Comparison of ENCODE assay signal across 11 cellular contexts in the genomic region with DNA sequence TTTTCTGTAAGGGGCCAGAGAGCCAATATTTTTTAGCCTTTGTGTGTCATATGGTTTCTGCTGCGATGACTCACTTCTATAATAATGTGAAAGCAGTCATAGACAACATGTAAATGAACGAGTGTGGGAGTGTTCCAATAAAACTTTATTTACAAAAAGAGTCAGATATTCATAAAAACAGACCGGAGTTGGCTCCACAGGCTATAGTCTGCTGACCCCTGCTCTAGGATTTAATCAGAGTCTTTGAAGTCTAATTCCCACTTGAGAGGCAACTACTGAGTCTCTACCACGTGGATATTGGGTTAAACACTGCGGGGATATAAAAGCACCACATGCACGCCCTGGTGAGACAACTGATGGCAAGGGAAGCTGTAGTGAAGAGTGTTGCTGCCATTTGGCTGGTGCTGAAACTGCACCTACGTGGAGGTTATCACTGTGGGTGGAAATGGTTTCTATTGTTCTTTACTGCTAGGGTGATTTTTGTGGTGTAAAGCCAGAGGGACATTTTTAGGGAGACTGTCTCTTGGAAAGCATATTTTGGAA. TPM values are rescaled to one million over a fixed set of nuclear protein-coding genes. Genes with fewer than 3 reads are reported as not detected.
DNase-seq lines count a peak whose midpoint lies in the region; ATAC-seq and TF ChIP-seq lines count a peak whose summit lies in the region.
"Had no signal": no experiment of that assay in that cellular context is flagged by ENCODE, and none has a peak within 500 bp of the region (broad histone marks: within the 10 kb centered on the region; RNA-seq: fewer than 3 reads in every experiment).

No MANE protein-coding gene starts in this region.

- H3K9me3 Mint-ChIP-seq in activated T-cell treated with anti-CD3 and anti-CD28 coated beads, Interleukin-2, amount 50 U/mL, for 72 hours = no peaks in the 10 kb centered on the region
- no peaks in the 10 kb centered on the region for H3K9me3 Mint-ChIP-seq in naive B cell

- no peak overlapping the region for H3K4me3 ChIP-seq in psoas muscle

- H3K9me3 ChIP-seq in psoas muscle = no peaks in the 10 kb centered on the region

- H3K36me3 Mint-ChIP-seq in activated T-cell treated with anti-CD3 and anti-CD28 coated beads, Interleukin-2, amount 50 U/mL, for 72 hours (ENCODE audit: insufficient read depth in 2 of 2) = no peaks in the 10 kb centered on the region
- H3K36me3 Mint-ChIP-seq in naive B cell = no peaks in the 10 kb centered on the region

- ATAC-seq in GM18502 (IDR thresholded peaks at IDR 0.05; ENCODE audit: poor library complexity, unreplicated experiment) = peak; percentile 43
- peak; percentile 40 for ATAC-seq in HG03439 (IDR thresholded peaks at IDR 0.05; ENCODE audit: unreplicated experiment)
- ATAC-seq in activated T-cell treated with anti-CD3 and anti-CD28 coated beads, Interleukin-2, amount 50 U/mL, for 72 hours (replicated peaks in 1 of 2) = peak; percentile 34 to 52
- no peak for ATAC-seq in naive B cell (ENCODE audit: low read depth in 2 of 2)
- no peak for ATAC-seq in psoas muscle

- peak overlapping the region; percentile 95 for H3K27ac Mint-ChIP-seq in activated T-cell treated with anti-CD3 and anti-CD28 coated beads, Interleukin-2, amount 50 U/mL, for 72 hours
- peak overlapping the region in 4 of 6 donors; percentile 60 to 90 (median 64) for H3K27ac Mint-ChIP-seq in naive B cell

- 68 to 73% (median 73%) methylated on average over 7 of the region's 7 CpGs for WGBS in psoas muscle, 3 donors

- no peak overlapping the region for H3K27ac ChIP-seq in psoas muscle

- H3K27me3 Mint-ChIP-seq in activated T-cell treated with anti-CD3 and anti-CD28 coated beads, Interleukin-2, amount 50 U/mL, for 72 hours (ENCODE audit: low read depth) = peaks cover 12% of the 10 kb centered on the region
- H3K27me3 Mint-ChIP-seq in naive B cell = peaks cover 0 to 4% (median 4%) of the 10 kb centered on the region in 3 donors

- peaks cover 86% of the 10 kb centered on the region for H3K4me1 Mint-ChIP-seq in activated T-cell treated with anti-CD3 and anti-CD28 coated beads, Interleukin-2, amount 50 U/mL, for 72 hours (ENCODE audit: low read depth)
- peaks cover 21 to 54% (median 39%) of the 10 kb centered on the region in 3 donors for H3K4me1 Mint-ChIP-seq in naive B cell

- TF ChIP-seq CTCF in psoas muscle (IDR thresholded peaks at IDR 0.05) = no peak

- peak overlapping the region; percentile 33 to 87 for H3K4me3 Mint-ChIP-seq in activated T-cell treated with anti-CD3 and anti-CD28 coated beads, Interleukin-2, amount 50 U/mL, for 72 hours
- H3K4me3 Mint-ChIP-seq in naive B cell = peak overlapping the region in 2 of 8 donors; percentile 5 to 66

- DNase-seq in activated T-cell treated with anti-CD3 and anti-CD28 coated beads, Interleukin-2, amount 50 U/mL, for 72 hours = peak; percentile 23 to 49
- DNase-seq in naive B cell (no peak), AG08396 (ENCODE audit: low spot score) (no peak), psoas muscle (no peak), NCI-H1048 (lab: John Stamatoyannopoulos, UW) (no peak), NCI-H446 (lab: John Stamatoyannopoulos, UW) (no peak)
- DNase-seq: amygdala, head of caudate nucleus, nucleus accumbens had no signal

- H3K4me1 ChIP-seq in psoas muscle = peaks cover 6% of the 10 kb centered on the region

- no peaks in the 10 kb centered on the region for H3K36me3 ChIP-seq in psoas muscle (ENCODE audit: insufficient read depth in 1 of 2, low read depth in 1 of 2)

- intact Hi-C loops in psoas muscle (cut with DNase I) = no loop called here

- H3K27me3 ChIP-seq in psoas muscle (ENCODE audit: insufficient read depth in 3 of 3, low read length in 2 of 3) = no peaks in the 10 kb centered on the region

RNA-seq across cellular contexts. Expression of a gene that starts 3.6 kb away (rescaled TPM):
- 1 to 10 TPM; 3.0 to 8.1 TPM for total RNA-seq in activated T-cell treated with anti-CD3 and anti-CD28 coated beads, Interleukin-2, amount 50 U/mL, for 72 hours
- polyA plus RNA-seq in naive B cell (ENCODE audit: low read depth in 6 of 6) (10 to 100 TPM in 5 of 6 donors, 1 to 10 TPM in 1; 9.6 to 28.9 (median 11.5) TPM), psoas muscle (10 to 100 TPM; 11.8 to 66.6 (median 49.1) TPM)
- total RNA-seq in psoas muscle = 10 to 100 TPM; 32.6 to 37.3 (median 33.0) TPM

Comparison
In these comparisons a context has a peak if more than half of its experiments do, and no peak if none do; other contexts are left out.
1. ATAC-seq: peak in GM18502 (single experiment), HG03439 (single experiment) and activated T-cell treated with anti-CD3 and anti-CD28 coated beads, Interleukin-2, amount 50 U/mL, for 72 hours (2 of 2); none in naive B cell (0 of 2) and psoas muscle (0 of 4).
2. DNase-seq: peak in activated T-cell treated with anti-CD3 and anti-CD28 coated beads, Interleukin-2, amount 50 U/mL, for 72 hours (2 of 2); none in naive B cell (single experiment), AG08396 (single experiment), psoas muscle (0 of 2), NCI-H1048 (single experiment) and NCI-H446 (0 of 2).